In the genomic region with DNA sequence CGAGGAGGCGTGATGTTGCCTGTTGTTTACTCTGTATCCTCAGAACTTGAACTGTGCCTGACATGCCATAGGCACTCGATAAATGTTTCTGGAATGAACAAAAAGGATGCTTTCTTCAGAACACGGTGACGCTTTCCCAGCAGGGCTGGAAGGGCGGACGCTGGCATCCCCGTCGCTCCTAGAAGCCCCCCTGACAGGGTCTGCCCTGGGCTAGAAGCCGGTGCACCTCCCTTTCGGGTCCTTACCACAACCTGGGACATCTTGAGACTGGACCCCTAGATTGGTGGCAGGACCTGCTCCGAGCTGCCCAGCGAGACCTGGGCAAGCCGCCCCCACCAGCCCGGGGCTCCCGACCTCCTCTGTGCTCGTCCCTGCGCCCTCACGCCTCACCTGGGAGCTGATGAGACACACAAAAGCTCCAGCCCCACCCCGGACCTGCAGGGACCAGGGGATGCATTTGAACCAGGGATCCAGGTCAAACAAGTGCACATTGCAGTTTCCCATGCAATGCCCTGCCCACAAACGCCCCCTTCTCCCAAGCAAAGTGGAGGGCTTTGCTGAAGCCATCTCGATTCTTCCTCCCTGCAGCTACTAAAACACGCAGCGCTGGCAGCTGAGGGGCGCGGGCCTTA, we compare ENCODE assay signal across 14 cellular contexts.
A peak's percentile ranks its signal among the peaks of the same experiment; 100 is the strongest.
DNase-seq lines count a peak whose midpoint lies in the region; ATAC-seq and TF ChIP-seq lines count a peak whose summit lies in the region.
"Had no signal": no experiment of that assay in that cellular context is flagged by ENCODE, and none has a peak within 500 bp of the region (broad histone marks: within the 10 kb centered on the region; RNA-seq: fewer than 3 reads in every experiment).

No MANE protein-coding gene starts in this region.

- WGBS in heart left ventricle, 4 donors, result 80 to 91% (median 85%) methylated on average over 23 to 25 of the region's 26 CpGs

- H3K9me3 ChIP-seq in heart left ventricle (no peaks in the 10 kb centered on the region), duodenal mucosa (ENCODE audit: control insufficient read depth in 1 of 2, low read length in 2 of 2) (no peaks in the 10 kb centered on the region), neural progenitor cell (ENCODE audit: low read depth) (no peaks in the 10 kb centered on the region)
- H3K9me3 ChIP-seq: right lobe of liver, SJSA1 had no signal

- H3K36me3 Mint-ChIP-seq in neural progenitor cell (no peaks in the 10 kb centered on the region), immature natural killer cell (no peaks in the 10 kb centered on the region)
- H3K36me3 Mint-ChIP-seq: mesothelial cell of epicardium had no signal

- no peaks in the 10 kb centered on the region for H3K36me3 ChIP-seq in heart left ventricle
- H3K36me3 ChIP-seq in duodenal mucosa (ENCODE audit: control insufficient read depth in 1 of 2, insufficient read depth in 2 of 2, low read length in 2 of 2), result no peaks in the 10 kb centered on the region
- H3K36me3 ChIP-seq in neural progenitor cell, result no peaks in the 10 kb centered on the region
- H3K36me3 ChIP-seq: right lobe of liver, SJSA1 had no signal

- H3K4me3 Mint-ChIP-seq in neural progenitor cell (peak overlapping the region; percentile 27), immature natural killer cell (no peak overlapping the region)
- H3K4me3 Mint-ChIP-seq: activated CD4-positive, alpha-beta T cell treated with anti-CD3 and anti-CD28 coated beads for 36 hours; mesothelial cell of epicardium had no signal

- H3K9me3 Mint-ChIP-seq in neural progenitor cell, result no peaks in the 10 kb centered on the region
- H3K9me3 Mint-ChIP-seq in immature natural killer cell, result no peaks in the 10 kb centered on the region
- H3K9me3 Mint-ChIP-seq: mesothelial cell of epicardium had no signal

- no peak overlapping the region for H2AFZ ChIP-seq in neural progenitor cell (replicated peaks)

- H3K27ac ChIP-seq in heart left ventricle (peak overlapping the region in 8 of 12 donors; percentile 45 to 77 (median 60)), duodenal mucosa (ENCODE audit: low read depth, low read length) (no peak overlapping the region), neural progenitor cell (no peak overlapping the region)
- H3K27ac ChIP-seq: right lobe of liver, SJSA1 had no signal

- peaks cover 7% of the 10 kb centered on the region for H3K27me3 Mint-ChIP-seq in neural progenitor cell (ENCODE audit: insufficient read depth, low read depth)
- H3K27me3 Mint-ChIP-seq in immature natural killer cell (ENCODE audit: low read depth in 3 of 3), result peaks cover under 1 to 3% (median 3%) of the 10 kb centered on the region in 3 donors
- H3K27me3 Mint-ChIP-seq: activated CD4-positive, alpha-beta T cell treated with anti-CD3 and anti-CD28 coated beads for 36 hours had no signal

- H3K9ac ChIP-seq in duodenal mucosa (ENCODE audit: low read depth in 1 of 2, low read length in 2 of 2) (peak overlapping the region; percentile 10 to 47), neural progenitor cell (no peak overlapping the region)

- H3K4me2 ChIP-seq in neural progenitor cell, result no peak overlapping the region

- H3K79me2 ChIP-seq in neural progenitor cell (ENCODE audit: low read depth), result no peaks in the 10 kb centered on the region

- no peak for TF ChIP-seq POLR2A in heart left ventricle (IDR thresholded peaks at IDR 0.05)

- TF ChIP-seq CTCF in heart left ventricle (IDR thresholded peaks at IDR 0.05), result no peak
- no peak for TF ChIP-seq CTCF in neural progenitor cell (IDR thresholded peaks at IDR 0.05)

- H3K27me3 ChIP-seq in heart left ventricle (no peaks in the 10 kb centered on the region), duodenal mucosa (ENCODE audit: control insufficient read depth in 1 of 2, insufficient read depth in 2 of 2, low read length in 2 of 2) (no peaks in the 10 kb centered on the region), neural progenitor cell (no peaks in the 10 kb centered on the region)
- H3K27me3 ChIP-seq: right lobe of liver, SJSA1 had no signal

- H3K27ac Mint-ChIP-seq in neural progenitor cell (peak overlapping the region; percentile 29), immature natural killer cell (no peak overlapping the region)
- H3K27ac Mint-ChIP-seq: mesothelial cell of epicardium had no signal

- H3K4me1 Mint-ChIP-seq in neural progenitor cell (peaks cover 39% of the 10 kb centered on the region), immature natural killer cell (peaks cover 0 to 2% of the 10 kb centered on the region in 2 donors)

- ATAC-seq in heart left ventricle (no peak), Right ventricle myocardium superior (ENCODE audit: poor library complexity) (no peak), HG02798 (IDR thresholded peaks at IDR 0.05; ENCODE audit: poor library complexity, unreplicated experiment) (no peak)
- ATAC-seq: activated CD4-positive, alpha-beta T cell treated with anti-CD3 and anti-CD28 coated beads for 36 hours had no signal

- DNase-seq in heart left ventricle (peak in 1 of 5 donors; percentile 11), Right ventricle myocardium superior (no peak), neural progenitor cell (ENCODE audit: low spot score) (no peak), NCI-H774 (lab: John Stamatoyannopoulos, UW) (no peak), immature natural killer cell (no peak), GDM1 (lab: John Stamatoyannopoulos, UW) (no peak)
- DNase-seq: effector CD4-positive, alpha-beta T cell; EL had no signal

- intact Hi-C loops in heart left ventricle (cut with DNase I) (no loop called here), Right ventricle myocardium superior (cut with DNase I) (no loop called here)

- no peaks in the 10 kb centered on the region for H4K20me1 ChIP-seq in neural progenitor cell (ENCODE audit: low read depth)

- no peaks in the 10 kb centered on the region for H3F3A ChIP-seq in neural progenitor cell (ENCODE audit: low read depth)

- H3K4me3 ChIP-seq in heart left ventricle (no peak overlapping the region), duodenal mucosa (ENCODE audit: low read depth in 1 of 2, low read length in 2 of 2) (peak overlapping the region; percentile 51), neural progenitor cell (no peak overlapping the region)
- H3K4me3 ChIP-seq: right lobe of liver, SJSA1 had no signal

- H3K4me1 ChIP-seq in heart left ventricle (peaks cover 5 to 68% (median 57%) of the 10 kb centered on the region in 12 donors), duodenal mucosa (ENCODE audit: control insufficient read depth in 1 of 2, insufficient read depth in 2 of 2, low read length in 2 of 2) (peaks cover 25 to 27% of the 10 kb centered on the region in 2 donors), neural progenitor cell (peaks cover 32% of the 10 kb centered on the region)
- H3K4me1 ChIP-seq: right lobe of liver had no signal

Comparison
In these comparisons a context has a peak if more than half of its experiments do, and no peak if none do; other contexts are left out.
1. H3K27ac ChIP-seq: peak in heart left ventricle (8 of 12); none in duodenal mucosa (single experiment) and neural progenitor cell (single experiment).
2. H3K4me3 ChIP-seq: peak in duodenal mucosa (2 of 2); none in heart left ventricle (0 of 12) and neural progenitor cell (single experiment).